In genomic region chr6:110815260-110816109, GRCh38 we compare ENCODE assay signal across 8 cellular contexts. TPM values are rescaled to one million over a fixed set of nuclear protein-coding genes. Genes with fewer than 3 reads are reported as not detected.
DNase-seq lines count a peak whose midpoint lies in the region; ATAC-seq and TF ChIP-seq lines count a peak whose summit lies in the region.

Gene CDK19, minus strand, starts transcription at chr6:110815469. Its CDS starts 333 bp downstream, at chr6:110815136.

- H3K27me3 Mint-ChIP-seq in activated naive CD8-positive, alpha-beta T cell: no peaks in the 10 kb centered on the region

- no peak for TF ChIP-seq CTCF in omental fat pad (IDR thresholded peaks at IDR 0.05)
- TF ChIP-seq CTCF in testis (IDR thresholded peaks at IDR 0.05): no peak

- H3K4me1 Mint-ChIP-seq in activated naive CD8-positive, alpha-beta T cell (ENCODE audit: low read depth): peaks cover 22% of the 10 kb centered on the region

- no peaks in the 10 kb centered on the region for H3K27me3 ChIP-seq in testis

- intact Hi-C loops in testis (cut with DNase I; ENCODE audit: low total_unique reads): loop anchor here (10.0 kb wide), 1 partner anchor 59 kb away; the partner anchor contains the start of gene AMD1

- WGBS in testis, 2 donors: 1% methylated on average over 28 to 59 of the region's 59 CpGs

- H3K9me3 ChIP-seq in testis: no peaks in the 10 kb centered on the region

- H3K4me3 ChIP-seq in GM08714 (ENCODE audit: low read length) (peak within 1 kb of the TSS; percentile 89), testis (peak within 1 kb of the TSS; percentile 91 to 98)

- ATAC-seq in HG02610 (IDR thresholded peaks at IDR 0.05; ENCODE audit: unreplicated experiment): peak; percentile 78
- peak; percentile 95 for ATAC-seq in omental fat pad (ENCODE audit: low FRiP score)

- no peaks in the 10 kb centered on the region for H3K36me3 Mint-ChIP-seq in activated naive CD8-positive, alpha-beta T cell

- H3K4me3 Mint-ChIP-seq in activated naive CD8-positive, alpha-beta T cell: peak within 1 kb of the TSS; percentile 99

- no peaks in the 10 kb centered on the region for H3K36me3 ChIP-seq in testis (ENCODE audit: low read depth, missing control alignments)

- H3K27ac ChIP-seq in testis: peak within 1 kb of the TSS; percentile 96 to 99

- H3K4me1 ChIP-seq in testis: no peaks in the 10 kb centered on the region

- H3K27ac Mint-ChIP-seq in activated naive CD8-positive, alpha-beta T cell: peak within 1 kb of the TSS; percentile 98

- H3K9me3 Mint-ChIP-seq in activated naive CD8-positive, alpha-beta T cell (ENCODE audit: low read depth): no peaks in the 10 kb centered on the region

- peak; percentile 3 for TF ChIP-seq POLR2A in testis (IDR thresholded peaks at IDR 0.05)

- DNase-seq in NCI-H1092 treated with DMSO at 0.1 percent for 48 hours (lab: John Stamatoyannopoulos, UW) (peak; percentile 95), SKM-1 (lab: John Stamatoyannopoulos, UW; ENCODE audit: unreplicated experiment) (peak; percentile 97), glomerular visceral epithelial cell (ENCODE audit: extremely low spot score) (peak; percentile 100), omental fat pad (ENCODE audit: low spot score) (peak; percentile 93), testis (peak; percentile 99)

RNA-seq across cellular contexts. Expression of gene CDK19, which starts in this region (rescaled TPM):
- total RNA-seq in omental fat pad (10 to 100 TPM in 1 of 4 donors, 1 to 10 TPM in 3; 7.8 to 15.0 (median 9.8) TPM), testis (10 to 100 TPM; 30.7 to 31.5 TPM)
- 50.0 TPM for polyA plus RNA-seq in testis (ENCODE audit: insufficient read depth, low read depth, low replicate concordance)

Comparison
In these comparisons a context has a peak if more than half of its experiments do, and no peak if none do; other contexts are left out.
1. Peak in every context shown above with its lines: DNase-seq, ATAC-seq, H3K4me3 ChIP-seq and H3K27ac ChIP-seq.